In genomic region chr2:213016984-213017351, GRCh38 we compare ENCODE assay signal across 19 cellular contexts.
DNase-seq lines count a peak whose midpoint lies in the region; ATAC-seq and TF ChIP-seq lines count a peak whose summit lies in the region.
"Had no signal": no experiment of that assay in that cellular context is flagged by ENCODE, and none has a peak within 500 bp of the region (broad histone marks: within the 10 kb centered on the region; RNA-seq: fewer than 3 reads in every experiment).

No MANE protein-coding gene starts in this region.

- in situ Hi-C loops in IMR-90 (cut with MboI; ENCODE audit: low sequenced_read_pairs): no loop called here
- in situ Hi-C loops in astrocyte of the spinal cord (cut with HindIII; ENCODE audit: low sequenced_read_pairs): no loop called here

- no peak overlapping the region for H4K5ac ChIP-seq in IMR-90 (ENCODE audit: low read depth, low read length)

- H3K36me3 ChIP-seq in IMR-90 (ENCODE audit: control insufficient read depth, insufficient read depth, low read length) (0 out of 2 replicates have a peak, but pooled peaks cover 2% of the 10 kb centered on the region), BE2C (no peaks in the 10 kb centered on the region), ovary (no peaks in the 10 kb centered on the region)
- H3K36me3 ChIP-seq: HAP-1, thyroid gland had no signal

- no peaks in the 10 kb centered on the region for H3K27me3 Mint-ChIP-seq in natural killer cell treated with Interleukin-12 subunit alpha and Interleukin-12 subunit beta and Interleukin-15 and Interleukin-18, amount 100 ng/mL, for 72 hours
- H3K27me3 Mint-ChIP-seq: stimulated activated memory B cell treated with anti-CD40 and anti-IgM and Interleukin-4, amounts not matched to agents 10 μg/mL and 1 μg/mL and 100 μg/mL, for 72 hours had no signal

- H3K9ac ChIP-seq in IMR-90 (ENCODE audit: low read depth, low read length): no peak overlapping the region

- peak; percentile 27; the same call in 1 of the 2 replicates for ATAC-seq in IMR-90 (ENCODE audit: low read depth)
- no peak for ATAC-seq in natural killer cell treated with Interleukin-12 subunit alpha and Interleukin-12 subunit beta and Interleukin-15 and Interleukin-18, amount 100 ng/mL, for 72 hours
- ATAC-seq: Panc1; right cardiac atrium; stimulated activated memory B cell treated with anti-CD40 and anti-IgM and Interleukin-4, amounts not matched to agents 10 μg/mL and 1 μg/mL and 100 μg/mL, for 72 hours had no signal

- intact Hi-C loops in IMR-90 (cut with micrococcal nuclease): no loop called here
- intact Hi-C loops in ovary (cut with DNase I): no loop called here

- H3K9me1 ChIP-seq in IMR-90 (ENCODE audit: insufficient read depth, low read length): peaks cover 2% of the 10 kb centered on the region; the same call in 1 of the 2 replicates

- H3K23ac ChIP-seq in IMR-90 (ENCODE audit: low read depth, low read length): no peak overlapping the region

- no peak for TF ChIP-seq RAD21 in IMR-90 (IDR thresholded peaks at IDR 0.05; ENCODE audit: low read length)

- no peak overlapping the region for H2BK5ac ChIP-seq in IMR-90 (ENCODE audit: low read depth, low read length, poor library complexity, severe bottlenecking)

- no peaks in the 10 kb centered on the region for H3K27me3 ChIP-seq in IMR-90 (ENCODE audit: control insufficient read depth, insufficient read depth, low read length)
- peaks cover 6% of the 10 kb centered on the region for H3K27me3 ChIP-seq in BE2C
- H3K27me3 ChIP-seq in ovary: no peaks in the 10 kb centered on the region
- H3K27me3 ChIP-seq: ascending aorta, thyroid gland had no signal

- no peak overlapping the region for H2BK15ac ChIP-seq in IMR-90 (ENCODE audit: low read depth, low read length)

- H3K79me1 ChIP-seq in IMR-90 (ENCODE audit: low read depth in 1 of 2, low read length in 2 of 2): no peaks in the 10 kb centered on the region

- H3K36me3 Mint-ChIP-seq in natural killer cell treated with Interleukin-12 subunit alpha and Interleukin-12 subunit beta and Interleukin-15 and Interleukin-18, amount 100 ng/mL, for 72 hours: peaks cover 28% of the 10 kb centered on the region

- dilution Hi-C loops in IMR-90 (cut with HindIII; ENCODE audit: low sequenced_read_pairs, unreplicated experiment): no loop called here

- no peak overlapping the region for H2BK120ac ChIP-seq in IMR-90 (ENCODE audit: low read depth, low read length)

- no peak for TF ChIP-seq EP300 in ovary (IDR thresholded peaks at IDR 0.05)

- TF ChIP-seq CTCF in IMR-90 (conservative IDR thresholded peaks at IDR 0.05; ENCODE audit: low read depth, low read length) (no peak), astrocyte of the spinal cord (IDR thresholded peaks at IDR 0.05; ENCODE audit: low read depth, low read length) (no peak), BE2C (IDR thresholded peaks at IDR 0.05; ENCODE audit: low read depth, low read length) (no peak), ovary (IDR thresholded peaks at IDR 0.05) (no peak)

- no peak overlapping the region for H3K14ac ChIP-seq in IMR-90 (replicated peaks; ENCODE audit: low read depth, low read length)

- H3K27ac Mint-ChIP-seq in natural killer cell treated with Interleukin-12 subunit alpha and Interleukin-12 subunit beta and Interleukin-15 and Interleukin-18, amount 100 ng/mL, for 72 hours: peak overlapping the region; percentile 75 to 84
- H3K27ac Mint-ChIP-seq: stimulated activated memory B cell treated with anti-CD40 and anti-IgM and Interleukin-4, amounts not matched to agents 10 μg/mL and 1 μg/mL and 100 μg/mL, for 72 hours had no signal

- H3K4me1 Mint-ChIP-seq in natural killer cell treated with Interleukin-12 subunit alpha and Interleukin-12 subunit beta and Interleukin-15 and Interleukin-18, amount 100 ng/mL, for 72 hours (ENCODE audit: low read depth in 2 of 2): peaks cover 43 to 60% of the 10 kb centered on the region in 2 donors

- no peak overlapping the region for H2AK5ac ChIP-seq in IMR-90 (ENCODE audit: low read depth, low read length)

- H3K18ac ChIP-seq in IMR-90 (ENCODE audit: low read depth, low read length): no peak overlapping the region

- peaks cover 4% of the 10 kb centered on the region for H3K9me3 Mint-ChIP-seq in natural killer cell treated with Interleukin-12 subunit alpha and Interleukin-12 subunit beta and Interleukin-15 and Interleukin-18, amount 100 ng/mL, for 72 hours
- H3K9me3 Mint-ChIP-seq: stimulated activated memory B cell treated with anti-CD40 and anti-IgM and Interleukin-4, amounts not matched to agents 10 μg/mL and 1 μg/mL and 100 μg/mL, for 72 hours had no signal

- H3K4me3 ChIP-seq in IMR-90 (ENCODE audit: insufficient read depth, low read depth, low read length) (no peak overlapping the region), astrocyte of the spinal cord (ENCODE audit: low read depth, low read length) (no peak overlapping the region), BE2C (ENCODE audit: low read depth, low read length) (no peak overlapping the region), ovary (no peak overlapping the region)
- H3K4me3 ChIP-seq: ascending aorta, HAP-1, lung, thyroid gland had no signal

- peak overlapping the region; percentile 72 for H3K4me3 Mint-ChIP-seq in natural killer cell treated with Interleukin-12 subunit alpha and Interleukin-12 subunit beta and Interleukin-15 and Interleukin-18, amount 100 ng/mL, for 72 hours
- H3K4me3 Mint-ChIP-seq: stimulated activated memory B cell treated with anti-CD40 and anti-IgM and Interleukin-4, amounts not matched to agents 10 μg/mL and 1 μg/mL and 100 μg/mL, for 72 hours had no signal

- no TSS peak for BruUV-seq in IMR-90 (replicated peaks; lab: Mats Ljungman, UMichigan)

- H3K4ac ChIP-seq in IMR-90 (ENCODE audit: low read depth, low read length): no peak overlapping the region

- WGBS in IMR-90 (ENCODE audit: extremely low coverage in 2 of 2, insufficient read length in 1 of 2), 2 experiments: no CpG with 5 or more reads among the region's 4 CpGs
- 37 to 46% (median 39%) methylated on average over 4 of the region's 4 CpGs for WGBS in ovary, 3 donors

- no peaks in the 10 kb centered on the region; the same call in 1 of the 2 replicates for H3K4me1 ChIP-seq in IMR-90 (ENCODE audit: control insufficient read depth, insufficient read depth, low read length)
- H3K4me1 ChIP-seq in BE2C: no peaks in the 10 kb centered on the region
- H3K4me1 ChIP-seq in ovary (ENCODE audit: insufficient read depth): no peaks in the 10 kb centered on the region
- H3K4me1 ChIP-seq: ascending aorta, HAP-1, thyroid gland had no signal

- no peak overlapping the region for H3K56ac ChIP-seq in IMR-90 (ENCODE audit: extremely low read depth, insufficient read depth, low read length)

- no peak overlapping the region for H3K27ac ChIP-seq in IMR-90 (ENCODE audit: insufficient read depth, low read length)
- no peak overlapping the region for H3K27ac ChIP-seq in ovary
- H3K27ac ChIP-seq: ascending aorta, thyroid gland had no signal

- CTCF ChIA-PET in IMR-90 (lab: Yijun Ruan, JAX): interaction anchor here (1.1 kb wide), 1 partner anchor 8 kb away, joined by 3 read pairs; no protein-coding TSS in a partner anchor

- no peak overlapping the region for H4K8ac ChIP-seq in IMR-90 (ENCODE audit: low read depth in 2 of 2, low read length in 2 of 2)

- TF ChIP-seq POLR2A in IMR-90 (IDR thresholded peaks at IDR 0.05; ENCODE audit: low read depth, low read length): no peak
- no peak for TF ChIP-seq POLR2A in ovary (IDR thresholded peaks at IDR 0.05)

- H4K20me1 ChIP-seq in IMR-90 (ENCODE audit: insufficient read depth, low read length): no peaks in the 10 kb centered on the region

- H2AK9ac ChIP-seq in IMR-90 (replicated peaks; ENCODE audit: low read depth, low read length, poor library complexity): no peak overlapping the region

- DNase-seq in EH (ENCODE audit: low read depth): peak; percentile 57
- DNase-seq in IMR-90: peak; percentile 37
- DNase-seq in astrocyte of the spinal cord (ENCODE audit: low read depth, low spot score): peak; percentile 31
- DNase-seq in natural killer cell treated with Interleukin-12 subunit alpha and Interleukin-12 subunit beta and Interleukin-15 and Interleukin-18, amount 100 ng/mL, for 72 hours (ENCODE audit: low spot score): no peak
- DNase-seq in BE2C: no peak
- no peak for DNase-seq in NCI-H446 (lab: John Stamatoyannopoulos, UW)
- DNase-seq in ovary: no peak
- DNase-seq in SIG-M5 (lab: John Stamatoyannopoulos, UW): no peak
- DNase-seq: activated CD4-positive, CD25-positive, alpha-beta regulatory T cell; activated gamma-delta T cell treated with Interleukin-2 at 50 U/mL for 16 hours; kidney; MM.1S; right cardiac atrium; thyroid gland had no signal

- no peaks in the 10 kb centered on the region for H3K9me3 ChIP-seq in IMR-90 (ENCODE audit: control insufficient read depth, insufficient read depth, low read length)
- H3K9me3 ChIP-seq in BE2C: no peaks in the 10 kb centered on the region
- no peaks in the 10 kb centered on the region for H3K9me3 ChIP-seq in ovary
- H3K9me3 ChIP-seq: ascending aorta, HAP-1, thyroid gland had no signal

- no peak overlapping the region for H2BK20ac ChIP-seq in IMR-90 (ENCODE audit: low read depth, low read length)

- H2AFZ ChIP-seq in IMR-90 (replicated peaks; ENCODE audit: low read length, poor library complexity): no peak overlapping the region

- H4K91ac ChIP-seq in IMR-90 (ENCODE audit: insufficient read depth, low read depth, low read length): no peak overlapping the region

- no peak overlapping the region for H3K4me2 ChIP-seq in IMR-90 (ENCODE audit: low read depth, low read length)

- POLR2A ChIA-PET in IMR-90 (lab: Charles Lee; ENCODE audit: unreplicated experiment): no interaction called here

TF ChIP-seq in IMR-90, 13 proteins besides CTCF, POLR2A, EP300 and RAD21:
- TF ChIP-seq RCOR1 (IDR thresholded peaks at IDR 0.05; ENCODE audit: insufficient replicate concordance, low read length) (no peak), CHD1 (IDR thresholded peaks at IDR 0.05; ENCODE audit: low read depth, low read length) (no peak), MAFK (IDR thresholded peaks at IDR 0.05; ENCODE audit: low read depth, low read length) (no peak), FOS (IDR thresholded peaks at IDR 0.05; ENCODE audit: low read depth, low read length) (no peak), MXI1 (IDR thresholded peaks at IDR 0.05; ENCODE audit: borderline replicate concordance, low read depth, low read length) (no peak), BHLHE40 (IDR thresholded peaks at IDR 0.05; ENCODE audit: low read depth, low read length) (no peak)
- TF ChIP-seq, protein P1, sequence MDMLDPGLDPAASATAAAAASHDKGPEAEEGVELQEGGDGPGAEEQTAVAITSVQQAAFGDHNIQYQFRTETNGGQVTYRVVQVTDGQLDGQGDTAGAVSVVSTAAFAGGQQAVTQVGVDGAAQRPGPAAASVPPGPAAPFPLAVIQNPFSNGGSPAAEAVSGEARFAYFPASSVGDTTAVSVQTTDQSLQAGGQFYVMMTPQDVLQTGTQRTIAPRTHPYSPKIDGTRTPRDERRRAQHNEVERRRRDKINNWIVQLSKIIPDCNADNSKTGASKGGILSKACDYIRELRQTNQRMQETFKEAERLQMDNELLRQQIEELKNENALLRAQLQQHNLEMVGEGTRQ (IDR thresholded peaks at IDR 0.05; ENCODE audit: low read depth, low read length): no peak

Comparison
In these comparisons a context has a peak if more than half of its experiments do, and no peak if none do; other contexts are left out.
1. DNase-seq: peak in EH (single experiment), IMR-90 (single experiment) and astrocyte of the spinal cord (single experiment); none in natural killer cell treated with Interleukin-12 subunit alpha and Interleukin-12 subunit beta and Interleukin-15 and Interleukin-18, amount 100 ng/mL, for 72 hours (single experiment), BE2C (single experiment), NCI-H446 (0 of 2), ovary (0 of 5) and SIG-M5 (single experiment).